In the genomic region with DNA sequence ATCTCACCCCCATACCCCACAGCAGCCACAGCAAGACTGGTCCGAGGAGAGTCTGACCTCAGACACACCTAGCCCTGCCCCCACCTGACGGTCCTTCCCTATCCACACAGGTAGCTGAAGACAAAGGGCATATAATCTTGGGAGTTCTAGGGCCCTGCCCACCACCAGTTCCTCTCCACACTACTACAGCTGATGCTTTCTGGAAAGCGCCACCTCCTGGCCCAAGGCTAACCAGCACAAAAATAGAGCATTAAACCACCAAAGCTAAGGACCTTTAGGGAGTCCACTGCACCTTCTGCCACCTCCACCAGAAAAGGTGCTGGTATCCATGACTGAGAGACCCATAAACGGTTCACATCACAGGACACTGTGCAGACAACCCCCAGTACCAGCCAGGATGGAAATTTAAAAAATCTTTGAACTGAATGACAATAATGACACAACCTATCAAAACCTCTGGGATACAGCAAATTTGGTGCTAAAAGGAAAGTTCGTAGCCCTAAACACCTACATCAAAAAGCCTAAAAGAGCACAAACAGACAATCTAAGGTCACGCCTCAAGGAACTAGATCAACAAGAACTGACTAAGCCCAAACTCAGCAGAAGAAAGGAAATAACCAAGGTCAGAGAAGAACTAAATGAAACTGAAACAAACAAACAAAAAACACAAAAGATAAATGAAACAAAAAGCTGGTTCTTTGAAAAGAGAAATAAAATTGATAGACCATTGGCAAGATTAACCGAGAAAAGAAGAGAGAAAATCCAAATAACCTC, we compare ENCODE assay signal across 13 cellular contexts.
DNase-seq lines count a peak whose midpoint lies in the region; ATAC-seq and TF ChIP-seq lines count a peak whose summit lies in the region.
"Had no signal": no experiment of that assay in that cellular context is flagged by ENCODE, and none has a peak within 500 bp of the region (broad histone marks: within the 10 kb centered on the region; RNA-seq: fewer than 3 reads in every experiment).

No MANE protein-coding gene starts in this region.

- DNase-seq in Calu3 (no peak), GM23338 (ENCODE audit: low spot score) (peak; percentile 32), fibroblast of mammary gland (ENCODE audit: low read depth) (no peak), activated gamma-delta T cell (lab: John Stamatoyannopoulos, UW) (no peak), upper lobe of left lung (no peak), osteocyte (ENCODE audit: extremely low spot score, unreplicated experiment) (no peak), right atrium auricular region (ENCODE audit: low spot score) (no peak)
- DNase-seq in activated CD4-positive, alpha-beta memory T cell treated with anti-CD3 and anti-CD28 coated beads for 36 hours: peak; percentile 43
- DNase-seq: aorta, gastrocnemius medialis, mammary epithelial cell, NCI-H524, T1000 had no signal

- no peak for TF ChIP-seq EP300 in upper lobe of left lung (IDR thresholded peaks at IDR 0.05)

- WGBS in upper lobe of left lung, 2 donors: 77 to 83% methylated on average over 7 of the region's 7 CpGs

- H3K36me3 ChIP-seq in GM23338 (ENCODE audit: insufficient read depth) (no peaks in the 10 kb centered on the region), upper lobe of left lung (no peaks in the 10 kb centered on the region), right atrium auricular region (no peaks in the 10 kb centered on the region)
- H3K36me3 ChIP-seq: gastrocnemius medialis had no signal

- TF ChIP-seq CTCF in Calu3 (IDR thresholded peaks at IDR 0.05; ENCODE audit: unreplicated experiment): peak; percentile 20
- peak; percentile 45 to 67 for TF ChIP-seq CTCF in GM23338 (conservative IDR thresholded peaks at IDR 0.05; ENCODE audit: low read depth in 2 of 2)
- TF ChIP-seq CTCF in fibroblast of mammary gland (conservative IDR thresholded peaks at IDR 0.05; ENCODE audit: control insufficient read depth, insufficient read depth, low read depth, low read length): peak; percentile 21
- no peak for TF ChIP-seq CTCF in upper lobe of left lung (IDR thresholded peaks at IDR 0.05)
- no peak for TF ChIP-seq CTCF in osteocyte (IDR thresholded peaks at IDR 0.05)
- no peak for TF ChIP-seq CTCF in right atrium auricular region (IDR thresholded peaks at IDR 0.05)

- no peaks in the 10 kb centered on the region for H3K9me3 Mint-ChIP-seq in Calu3 (ENCODE audit: low read depth, unreplicated experiment)
- peaks cover 6% of the 10 kb centered on the region; the same call in 2 of the 3 replicates for H3K9me3 Mint-ChIP-seq in GM23338
- H3K9me3 Mint-ChIP-seq in activated CD4-positive, alpha-beta memory T cell treated with anti-CD3 and anti-CD28 coated beads for 36 hours: no peaks in the 10 kb centered on the region
- peaks cover 13% of the 10 kb centered on the region for H3K9me3 Mint-ChIP-seq in osteocyte (ENCODE audit: unreplicated experiment)

- H3K4me2 ChIP-seq in GM23338: no peak overlapping the region

- no peaks in the 10 kb centered on the region for H3K9me3 ChIP-seq in upper lobe of left lung
- peaks cover 0 to 6% of the 10 kb centered on the region in 2 donors for H3K9me3 ChIP-seq in right atrium auricular region
- H3K9me3 ChIP-seq: gastrocnemius medialis had no signal

- H3K27me3 ChIP-seq in GM23338 (ENCODE audit: insufficient read depth) (no peaks in the 10 kb centered on the region), upper lobe of left lung (no peaks in the 10 kb centered on the region), right atrium auricular region (no peaks in the 10 kb centered on the region)
- H3K27me3 ChIP-seq: gastrocnemius medialis had no signal

- H3K9me2 ChIP-seq in GM23338 (ENCODE audit: insufficient read depth): peaks cover 10% of the 10 kb centered on the region; the same call in 1 of the 2 replicates

- H3K27ac Mint-ChIP-seq in Calu3 (ENCODE audit: unreplicated experiment) (no peak overlapping the region), GM23338 (peak overlapping the region; percentile 84; the same call in 1 of the 2 replicates), osteocyte (ENCODE audit: unreplicated experiment) (no peak overlapping the region)
- H3K27ac Mint-ChIP-seq in activated CD4-positive, alpha-beta memory T cell treated with anti-CD3 and anti-CD28 coated beads for 36 hours: peak overlapping the region; percentile 47

- TF ChIP-seq POLR2A in upper lobe of left lung (IDR thresholded peaks at IDR 0.05): no peak

- ATAC-seq in GM23338: no peak
- ATAC-seq in upper lobe of left lung (ENCODE audit: low FRiP score in 2 of 2): no peak
- ATAC-seq: gastrocnemius medialis had no signal

- no peaks in the 10 kb centered on the region for H3K4me1 Mint-ChIP-seq in Calu3 (ENCODE audit: low read depth, unreplicated experiment)
- H3K4me1 Mint-ChIP-seq in GM23338: no peaks in the 10 kb centered on the region
- H3K4me1 Mint-ChIP-seq in activated CD4-positive, alpha-beta memory T cell treated with anti-CD3 and anti-CD28 coated beads for 36 hours (ENCODE audit: low read depth): peaks cover 23% of the 10 kb centered on the region
- H3K4me1 Mint-ChIP-seq in osteocyte (ENCODE audit: unreplicated experiment): no peaks in the 10 kb centered on the region

- H3K4me1 ChIP-seq in GM23338 (ENCODE audit: insufficient read depth): no peaks in the 10 kb centered on the region
- no peaks in the 10 kb centered on the region for H3K4me1 ChIP-seq in upper lobe of left lung
- no peaks in the 10 kb centered on the region for H3K4me1 ChIP-seq in right atrium auricular region
- H3K4me1 ChIP-seq: gastrocnemius medialis had no signal

- H3K4me3 Mint-ChIP-seq in Calu3 (ENCODE audit: low read depth, unreplicated experiment) (no peak overlapping the region), GM23338 (no peak overlapping the region), osteocyte (ENCODE audit: unreplicated experiment) (no peak overlapping the region)
- peak overlapping the region; percentile 1 for H3K4me3 Mint-ChIP-seq in activated CD4-positive, alpha-beta memory T cell treated with anti-CD3 and anti-CD28 coated beads for 36 hours

- no TSS peak for BruUV-seq in Calu3 (replicated peaks; lab: Mats Ljungman, UMichigan)

- no peaks in the 10 kb centered on the region for H3F3A ChIP-seq in GM23338 (replicated peaks; ENCODE audit: low read depth)

- intact Hi-C loops in Calu3 (cut with micrococcal nuclease; ENCODE audit: unreplicated experiment): loop anchor here (5.0 kb wide), 1 partner anchor 93 kb away; no protein-coding TSS in a partner anchor
- intact Hi-C loops in activated CD4-positive, alpha-beta memory T cell treated with anti-CD3 and anti-CD28 coated beads for 36 hours (cut with micrococcal nuclease): loop anchor here (1.0 to 10.0 kb wide), 3 partner anchors 10 to 1245 kb away; no protein-coding TSS in a partner anchor

- H3K79me2 ChIP-seq in GM23338 (replicated peaks; ENCODE audit: insufficient read depth): no peaks in the 10 kb centered on the region

- H2AFZ ChIP-seq in GM23338: no peak overlapping the region

- H3K36me3 Mint-ChIP-seq in Calu3 (ENCODE audit: insufficient read depth, unreplicated experiment) (no peaks in the 10 kb centered on the region), GM23338 (ENCODE audit: low read depth) (no peaks in the 10 kb centered on the region), osteocyte (ENCODE audit: unreplicated experiment) (no peaks in the 10 kb centered on the region)
- no peaks in the 10 kb centered on the region for H3K36me3 Mint-ChIP-seq in activated CD4-positive, alpha-beta memory T cell treated with anti-CD3 and anti-CD28 coated beads for 36 hours

- POLR2A ChIA-PET in activated CD4-positive, alpha-beta memory T cell treated with anti-CD3 and anti-CD28 coated beads for 36 hours (lab: Charles Lee): interaction anchor here (1.0 kb wide), 1 partner anchor 36 kb away, joined by 3 read pairs; no protein-coding TSS in a partner anchor

- CTCF ChIA-PET in Calu3 (lab: Charles Lee): no interaction called here
- CTCF ChIA-PET in activated CD4-positive, alpha-beta memory T cell treated with anti-CD3 and anti-CD28 coated beads for 36 hours (lab: Charles Lee): interaction anchor here (0.9 to 3.2 kb wide), 5 partner anchors 8 to 1310 kb away, joined by 3 to 13 read pairs (median 5); no protein-coding TSS in a partner anchor

- peaks cover 46% of the 10 kb centered on the region for H3K27me3 Mint-ChIP-seq in Calu3 (ENCODE audit: unreplicated experiment)
- H3K27me3 Mint-ChIP-seq in GM23338 (ENCODE audit: insufficient read depth, low read depth, poor library complexity): peaks cover 2% of the 10 kb centered on the region
- no peaks in the 10 kb centered on the region for H3K27me3 Mint-ChIP-seq in activated CD4-positive, alpha-beta memory T cell treated with anti-CD3 and anti-CD28 coated beads for 36 hours
- peaks cover 28% of the 10 kb centered on the region for H3K27me3 Mint-ChIP-seq in osteocyte (ENCODE audit: unreplicated experiment)

- H3K27ac ChIP-seq in GM23338 (ENCODE audit: low read depth) (no peak overlapping the region), upper lobe of left lung (no peak overlapping the region), right atrium auricular region (no peak overlapping the region)
- H3K27ac ChIP-seq: gastrocnemius medialis had no signal

- H3K4me3 ChIP-seq in GM23338 (no peak overlapping the region), fibroblast of mammary gland (ENCODE audit: control insufficient read depth, low read depth, low read length) (no peak overlapping the region), upper lobe of left lung (no peak overlapping the region), right atrium auricular region (no peak overlapping the region)
- H3K4me3 ChIP-seq: gastrocnemius medialis had no signal

- H4K20me1 ChIP-seq in GM23338 (replicated peaks; ENCODE audit: insufficient read depth): no peaks in the 10 kb centered on the region

TF ChIP-seq in GM23338, 12 proteins besides CTCF, POLR2A, EP300 and RAD21:
- TF ChIP-seq ZNF114 (CRISPR knock-in tag; IDR thresholded peaks at IDR 0.05) (no peak), ZNF331 (CRISPR knock-in tag; IDR thresholded peaks at IDR 0.05; ENCODE audit: low read depth) (no peak)
TF ChIP-seq in GM23338: peak in this region for 0.

Comparison
In these comparisons a context has a peak if more than half of its experiments do, and no peak if none do; other contexts are left out.
1. DNase-seq: peak in GM23338 (single experiment) and activated CD4-positive, alpha-beta memory T cell treated with anti-CD3 and anti-CD28 coated beads for 36 hours (single experiment); none in Calu3 (single experiment), fibroblast of mammary gland (single experiment), activated gamma-delta T cell (single experiment), upper lobe of left lung (0 of 2), osteocyte (single experiment) and right atrium auricular region (single experiment).
2. H3K27ac Mint-ChIP-seq: peak in GM23338 (single experiment) and activated CD4-positive, alpha-beta memory T cell treated with anti-CD3 and anti-CD28 coated beads for 36 hours (single experiment); none in Calu3 (single experiment) and osteocyte (single experiment).
3. CTCF ChIP-seq: peak in Calu3 (single experiment), GM23338 (2 of 2) and fibroblast of mammary gland (single experiment); none in upper lobe of left lung (0 of 6), osteocyte (single experiment) and right atrium auricular region (0 of 2).